8 cellular contexts compared by ENCODE assay signal in genomic region chr10:35639651-35640311, GRCh38. TPM values are rescaled to one million over a fixed set of nuclear protein-coding genes. Genes with fewer than 3 reads are reported as not detected.
DNase-seq lines count a peak whose midpoint lies in the region; ATAC-seq lines count a peak whose summit lies in the region.

No MANE protein-coding gene starts in this region.

- peak overlapping the region; percentile 83 for H3K9ac ChIP-seq in trophoblast cell (ENCODE audit: low read length)

- H2AFZ ChIP-seq in trophoblast cell (ENCODE audit: insufficient read depth, low read length, poor library complexity), result peak overlapping the region; percentile 82

- no peak overlapping the region for H2BK5ac ChIP-seq in trophoblast cell (ENCODE audit: low read depth, low read length, poor library complexity)

- no peaks in the 10 kb centered on the region for H3K9me3 Mint-ChIP-seq in CD8-positive, alpha-beta memory T cell
- H3K9me3 Mint-ChIP-seq in T-cell, result no peaks in the 10 kb centered on the region

- POLR2A ChIA-PET in CD8-positive, alpha-beta memory T cell (lab: Charles Lee), result no interaction called here
- POLR2A ChIA-PET in T-cell (lab: Charles Lee), result no interaction called here

- H3K4ac ChIP-seq in trophoblast cell (ENCODE audit: low read depth, low read length), result peak overlapping the region; percentile 23

- peak in 1 of 5 donors; percentile 2 for DNase-seq in CD8-positive, alpha-beta memory T cell
- DNase-seq in T-cell (no peak), fibroblast of gingiva (ENCODE audit: low read depth) (peak; percentile 20), trophoblast cell (no peak), RKO (ENCODE audit: low spot score) (no peak), inferior parietal cortex (ENCODE audit: extremely low spot score) (no peak), hepatic stellate cell (ENCODE audit: low spot score) (no peak)

- no peak overlapping the region for H3K27ac ChIP-seq in CD8-positive, alpha-beta memory T cell (ENCODE audit: low read depth, low read length)
- H3K27ac ChIP-seq in trophoblast cell (ENCODE audit: low read depth, low read length), result no peak overlapping the region

- H4K8ac ChIP-seq in trophoblast cell (ENCODE audit: low read depth, low read length), result peak overlapping the region; percentile 67

- H3K36me3 Mint-ChIP-seq in CD8-positive, alpha-beta memory T cell, result no peaks in the 10 kb centered on the region
- no peaks in the 10 kb centered on the region for H3K36me3 Mint-ChIP-seq in T-cell

- no peak overlapping the region for H2BK120ac ChIP-seq in trophoblast cell (ENCODE audit: insufficient read depth, low read length, poor library complexity)

- peak overlapping the region; percentile 56 for H3K23ac ChIP-seq in trophoblast cell (ENCODE audit: low read length)

- WGBS in trophoblast cell (ENCODE audit: extremely low coverage, insufficient coverage, insufficient read length), result no CpG with 5 or more reads among the region's 64 CpGs

- peak overlapping the region; percentile 12 for H3K18ac ChIP-seq in trophoblast cell (ENCODE audit: low read length)

- no peak overlapping the region for H4K91ac ChIP-seq in trophoblast cell (ENCODE audit: low read depth, low read length)

- no peak overlapping the region for H3K27ac Mint-ChIP-seq in CD8-positive, alpha-beta memory T cell
- no peak overlapping the region for H3K27ac Mint-ChIP-seq in T-cell

- peaks cover 4% of the 10 kb centered on the region for H3K79me2 ChIP-seq in trophoblast cell (ENCODE audit: control insufficient read depth, insufficient read depth, low read length, poor library complexity)

- H3K36me3 ChIP-seq in CD8-positive, alpha-beta memory T cell (ENCODE audit: insufficient read depth, low read length), result no peaks in the 10 kb centered on the region
- peaks cover 0 to 4% of the 10 kb centered on the region in 2 experiments for H3K36me3 ChIP-seq in trophoblast cell (ENCODE audit: control insufficient read depth in 1 of 2, insufficient read depth in 2 of 2, low read length in 2 of 2)

- peaks cover 22 to 37% (median 30%) of the 10 kb centered on the region in 3 donors for H3K4me1 Mint-ChIP-seq in CD8-positive, alpha-beta memory T cell
- H3K4me1 Mint-ChIP-seq in T-cell, result peaks cover 20 to 49% (median 34%) of the 10 kb centered on the region in 3 donors

- peaks cover 23 to 48% of the 10 kb centered on the region in 2 donors for H3K27me3 Mint-ChIP-seq in CD8-positive, alpha-beta memory T cell
- H3K27me3 Mint-ChIP-seq in T-cell, result peaks cover 15 to 56% of the 10 kb centered on the region in 2 donors

- peaks cover 13% of the 10 kb centered on the region for H3K4me1 ChIP-seq in CD8-positive, alpha-beta memory T cell (ENCODE audit: insufficient read depth, low read length)
- H3K4me1 ChIP-seq in trophoblast cell (ENCODE audit: control insufficient read depth in 1 of 2, insufficient read depth in 2 of 2, low read length in 2 of 2), result peaks cover 11 to 18% of the 10 kb centered on the region in 2 experiments

- H3K14ac ChIP-seq in trophoblast cell (ENCODE audit: low read length), result peak overlapping the region; percentile 55

- no peak overlapping the region for H3K4me3 ChIP-seq in CD8-positive, alpha-beta memory T cell (ENCODE audit: low read length)
- H3K4me3 ChIP-seq in trophoblast cell (ENCODE audit: low read depth, low read length), result peak overlapping the region; percentile 72

- peak overlapping the region in 6 of 7 donors; percentile 44 to 80 (median 66) for H3K4me3 Mint-ChIP-seq in CD8-positive, alpha-beta memory T cell
- peak overlapping the region; percentile 61 to 83 (median 71) for H3K4me3 Mint-ChIP-seq in T-cell

- peaks cover 16% of the 10 kb centered on the region for H3K27me3 ChIP-seq in CD8-positive, alpha-beta memory T cell (ENCODE audit: insufficient read depth, low read length, poor library complexity, severe bottlenecking)
- H3K27me3 ChIP-seq in trophoblast cell (ENCODE audit: insufficient read depth, low read length), result peaks cover 2% of the 10 kb centered on the region

- CTCF ChIA-PET in CD8-positive, alpha-beta memory T cell (lab: Charles Lee), result no interaction called here
- CTCF ChIA-PET in T-cell (lab: Charles Lee), result no interaction called here

- H4K12ac ChIP-seq in trophoblast cell (ENCODE audit: low read depth, low read length), result no peak overlapping the region

- H3K4me2 ChIP-seq in trophoblast cell (ENCODE audit: low read length), result peak overlapping the region; percentile 72

- H3K9me3 ChIP-seq in CD8-positive, alpha-beta memory T cell (ENCODE audit: low read length), result no peaks in the 10 kb centered on the region
- H3K9me3 ChIP-seq in trophoblast cell (ENCODE audit: insufficient read depth, low read depth, low read length), result peaks cover 6% of the 10 kb centered on the region

- H2AK5ac ChIP-seq in trophoblast cell (ENCODE audit: low read length), result no peak overlapping the region

- H3K79me1 ChIP-seq in trophoblast cell (ENCODE audit: low read length), result peaks cover 17% of the 10 kb centered on the region

- no peak overlapping the region for H2BK12ac ChIP-seq in trophoblast cell (ENCODE audit: low read length)

- ATAC-seq in T-cell (replicated peaks in 1 of 4), result no peak
- ATAC-seq in HG03159 (IDR thresholded peaks at IDR 0.05; ENCODE audit: unreplicated experiment), result no peak

RNA-seq across cellular contexts. Expression of gene FZD8, which starts 2.3 kb away (rescaled TPM):
- total RNA-seq in CD8-positive, alpha-beta memory T cell, result under 1 TPM; 0.50 to 0.55 TPM
- not detected for polyA plus RNA-seq in CD8-positive, alpha-beta memory T cell
- total RNA-seq in T-cell, result 1 to 10 TPM in 3 of 5 donors, under 1 TPM in 2; 0.63 to 1.8 (median 1.2) TPM
- polyA plus RNA-seq in trophoblast cell (2013), result 6.6 TPM in 2 replicates

RNA-seq across cellular contexts. Expression of gene GJD4, which starts 34.6 kb away (rescaled TPM):
- not detected for total RNA-seq in CD8-positive, alpha-beta memory T cell
- not detected for polyA plus RNA-seq in CD8-positive, alpha-beta memory T cell
- not detected for total RNA-seq in T-cell
- polyA plus RNA-seq in trophoblast cell (2013), result 0.04 and 0.05 TPM in 2 replicates
